Comparison of ENCODE assay signal across 2 cellular contexts in genomic region chr12:68561830-68562229, GRCh38.
TF ChIP-seq lines count a peak whose summit lies in the region.

No MANE protein-coding gene starts in this region.

TF ChIP-seq in K562, 482 proteins besides CTCF, POLR2A, EP300 and RAD21 (continues in another document):
- TF ChIP-seq E4F1 (CRISPR knock-in tag; IDR thresholded peaks at IDR 0.05; ENCODE audit: borderline replicate concordance), result no peak
- no peak for TF ChIP-seq GABPB1 (CRISPR knock-in tag; IDR thresholded peaks at IDR 0.05)
- no peak for TF ChIP-seq NCOR1 (IDR thresholded peaks at IDR 0.05)
- TF ChIP-seq POLR2G (IDR thresholded peaks at IDR 0.05; ENCODE audit: low read depth, low read length), result no peak
- TF ChIP-seq ETV1 (tag; conservative IDR thresholded peaks at IDR 0.05; ENCODE audit: low read depth), result no peak
- TF ChIP-seq ZNF586 (CRISPR knock-in tag; conservative IDR thresholded peaks at IDR 0.05), result no peak
- no peak for TF ChIP-seq ZNF354B (CRISPR knock-in tag; IDR thresholded peaks at IDR 0.05)
- TF ChIP-seq, protein P1, sequence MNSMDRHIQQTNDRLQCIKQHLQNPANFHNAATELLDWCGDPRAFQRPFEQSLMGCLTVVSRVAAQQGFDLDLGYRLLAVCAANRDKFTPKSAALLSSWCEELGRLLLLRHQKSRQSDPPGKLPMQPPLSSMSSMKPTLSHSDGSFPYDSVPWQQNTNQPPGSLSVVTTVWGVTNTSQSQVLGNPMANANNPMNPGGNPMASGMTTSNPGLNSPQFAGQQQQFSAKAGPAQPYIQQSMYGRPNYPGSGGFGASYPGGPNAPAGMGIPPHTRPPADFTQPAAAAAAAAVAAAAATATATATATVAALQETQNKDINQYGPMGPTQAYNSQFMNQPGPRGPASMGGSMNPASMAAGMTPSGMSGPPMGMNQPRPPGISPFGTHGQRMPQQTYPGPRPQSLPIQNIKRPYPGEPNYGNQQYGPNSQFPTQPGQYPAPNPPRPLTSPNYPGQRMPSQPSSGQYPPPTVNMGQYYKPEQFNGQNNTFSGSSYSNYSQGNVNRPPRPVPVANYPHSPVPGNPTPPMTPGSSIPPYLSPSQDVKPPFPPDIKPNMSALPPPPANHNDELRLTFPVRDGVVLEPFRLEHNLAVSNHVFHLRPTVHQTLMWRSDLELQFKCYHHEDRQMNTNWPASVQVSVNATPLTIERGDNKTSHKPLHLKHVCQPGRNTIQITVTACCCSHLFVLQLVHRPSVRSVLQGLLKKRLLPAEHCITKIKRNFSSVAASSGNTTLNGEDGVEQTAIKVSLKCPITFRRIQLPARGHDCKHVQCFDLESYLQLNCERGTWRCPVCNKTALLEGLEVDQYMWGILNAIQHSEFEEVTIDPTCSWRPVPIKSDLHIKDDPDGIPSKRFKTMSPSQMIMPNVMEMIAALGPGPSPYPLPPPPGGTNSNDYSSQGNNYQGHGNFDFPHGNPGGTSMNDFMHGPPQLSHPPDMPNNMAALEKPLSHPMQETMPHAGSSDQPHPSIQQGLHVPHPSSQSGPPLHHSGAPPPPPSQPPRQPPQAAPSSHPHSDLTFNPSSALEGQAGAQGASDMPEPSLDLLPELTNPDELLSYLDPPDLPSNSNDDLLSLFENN (IDR thresholded peaks at IDR 0.05; ENCODE audit: low read depth in 2 of 2, low read length in 2 of 2), result no peak
- no peak for TF ChIP-seq HOXB6 (CRISPR knock-in tag; IDR thresholded peaks at IDR 0.05; ENCODE audit: borderline replicate concordance)
- TF ChIP-seq RCOR1 (IDR thresholded peaks at IDR 0.05; ENCODE audit: borderline replicate concordance in 1 of 2, low read depth in 2 of 2, low read length in 2 of 2), result peak in 1 of 2 experiments; percentile 76; a peak in 2 of 4 replicates
- TF ChIP-seq ZNF239 (CRISPR knock-in tag; IDR thresholded peaks at IDR 0.05), result no peak
- peak; percentile 81; the same call in 1 of the 2 replicates for TF ChIP-seq HDAC2 (IDR thresholded peaks at IDR 0.05)
- TF ChIP-seq CAMTA2 (CRISPR knock-in tag; conservative IDR thresholded peaks at IDR 0.05), result no peak
- TF ChIP-seq TCF7 (IDR thresholded peaks at IDR 0.05; ENCODE audit: borderline replicate concordance), result no peak
- no peak for TF ChIP-seq ELF2 (CRISPR knock-in tag; IDR thresholded peaks at IDR 0.05)
- TF ChIP-seq, protein P2, sequence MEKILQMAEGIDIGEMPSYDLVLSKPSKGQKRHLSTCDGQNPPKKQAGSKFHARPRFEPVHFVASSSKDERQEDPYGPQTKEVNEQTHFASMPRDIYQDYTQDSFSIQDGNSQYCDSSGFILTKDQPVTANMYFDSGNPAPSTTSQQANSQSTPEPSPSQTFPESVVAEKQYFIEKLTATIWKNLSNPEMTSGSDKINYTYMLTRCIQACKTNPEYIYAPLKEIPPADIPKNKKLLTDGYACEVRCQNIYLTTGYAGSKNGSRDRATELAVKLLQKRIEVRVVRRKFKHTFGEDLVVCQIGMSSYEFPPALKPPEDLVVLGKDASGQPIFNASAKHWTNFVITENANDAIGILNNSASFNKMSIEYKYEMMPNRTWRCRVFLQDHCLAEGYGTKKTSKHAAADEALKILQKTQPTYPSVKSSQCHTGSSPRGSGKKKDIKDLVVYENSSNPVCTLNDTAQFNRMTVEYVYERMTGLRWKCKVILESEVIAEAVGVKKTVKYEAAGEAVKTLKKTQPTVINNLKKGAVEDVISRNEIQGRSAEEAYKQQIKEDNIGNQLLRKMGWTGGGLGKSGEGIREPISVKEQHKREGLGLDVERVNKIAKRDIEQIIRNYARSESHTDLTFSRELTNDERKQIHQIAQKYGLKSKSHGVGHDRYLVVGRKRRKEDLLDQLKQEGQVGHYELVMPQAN (IDR thresholded peaks at IDR 0.05; ENCODE audit: borderline replicate concordance), result no peak
- peak; percentile 70; the same call in 1 of the 2 replicates for TF ChIP-seq SMARCA5 (IDR thresholded peaks at IDR 0.05)
- TF ChIP-seq IRF2 (CRISPR knock-in tag; IDR thresholded peaks at IDR 0.05), result no peak
- no peak for TF ChIP-seq KHSRP (IDR thresholded peaks at IDR 0.05)
- no peak for TF ChIP-seq ETS1 (conservative IDR thresholded peaks at IDR 0.05; ENCODE audit: control insufficient read depth, low read depth, low read length)
- TF ChIP-seq, protein P3, sequence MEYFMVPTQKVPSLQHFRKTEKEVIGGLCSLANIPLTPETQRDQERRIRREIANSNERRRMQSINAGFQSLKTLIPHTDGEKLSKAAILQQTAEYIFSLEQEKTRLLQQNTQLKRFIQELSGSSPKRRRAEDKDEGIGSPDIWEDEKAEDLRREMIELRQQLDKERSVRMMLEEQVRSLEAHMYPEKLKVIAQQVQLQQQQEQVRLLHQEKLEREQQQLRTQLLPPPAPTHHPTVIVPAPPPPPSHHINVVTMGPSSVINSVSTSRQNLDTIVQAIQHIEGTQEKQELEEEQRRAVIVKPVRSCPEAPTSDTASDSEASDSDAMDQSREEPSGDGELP (CRISPR knock-in tag; IDR thresholded peaks at IDR 0.05; ENCODE audit: borderline replicate concordance), result no peak
- no peak for TF ChIP-seq DNMT1 (IDR thresholded peaks at IDR 0.05)

TF ChIP-seq in H1, 55 proteins besides CTCF, POLR2A, EP300 and RAD21:
- TF ChIP-seq KDM1A (IDR thresholded peaks at IDR 0.05; ENCODE audit: borderline replicate concordance, low read length) (peak; percentile 76), JUND (IDR thresholded peaks at IDR 0.05; ENCODE audit: low read length) (no peak), CBX8 (IDR thresholded peaks at IDR 0.05; ENCODE audit: borderline replicate concordance, low read depth, low read length) (no peak)
- TF ChIP-seq, protein P4, sequence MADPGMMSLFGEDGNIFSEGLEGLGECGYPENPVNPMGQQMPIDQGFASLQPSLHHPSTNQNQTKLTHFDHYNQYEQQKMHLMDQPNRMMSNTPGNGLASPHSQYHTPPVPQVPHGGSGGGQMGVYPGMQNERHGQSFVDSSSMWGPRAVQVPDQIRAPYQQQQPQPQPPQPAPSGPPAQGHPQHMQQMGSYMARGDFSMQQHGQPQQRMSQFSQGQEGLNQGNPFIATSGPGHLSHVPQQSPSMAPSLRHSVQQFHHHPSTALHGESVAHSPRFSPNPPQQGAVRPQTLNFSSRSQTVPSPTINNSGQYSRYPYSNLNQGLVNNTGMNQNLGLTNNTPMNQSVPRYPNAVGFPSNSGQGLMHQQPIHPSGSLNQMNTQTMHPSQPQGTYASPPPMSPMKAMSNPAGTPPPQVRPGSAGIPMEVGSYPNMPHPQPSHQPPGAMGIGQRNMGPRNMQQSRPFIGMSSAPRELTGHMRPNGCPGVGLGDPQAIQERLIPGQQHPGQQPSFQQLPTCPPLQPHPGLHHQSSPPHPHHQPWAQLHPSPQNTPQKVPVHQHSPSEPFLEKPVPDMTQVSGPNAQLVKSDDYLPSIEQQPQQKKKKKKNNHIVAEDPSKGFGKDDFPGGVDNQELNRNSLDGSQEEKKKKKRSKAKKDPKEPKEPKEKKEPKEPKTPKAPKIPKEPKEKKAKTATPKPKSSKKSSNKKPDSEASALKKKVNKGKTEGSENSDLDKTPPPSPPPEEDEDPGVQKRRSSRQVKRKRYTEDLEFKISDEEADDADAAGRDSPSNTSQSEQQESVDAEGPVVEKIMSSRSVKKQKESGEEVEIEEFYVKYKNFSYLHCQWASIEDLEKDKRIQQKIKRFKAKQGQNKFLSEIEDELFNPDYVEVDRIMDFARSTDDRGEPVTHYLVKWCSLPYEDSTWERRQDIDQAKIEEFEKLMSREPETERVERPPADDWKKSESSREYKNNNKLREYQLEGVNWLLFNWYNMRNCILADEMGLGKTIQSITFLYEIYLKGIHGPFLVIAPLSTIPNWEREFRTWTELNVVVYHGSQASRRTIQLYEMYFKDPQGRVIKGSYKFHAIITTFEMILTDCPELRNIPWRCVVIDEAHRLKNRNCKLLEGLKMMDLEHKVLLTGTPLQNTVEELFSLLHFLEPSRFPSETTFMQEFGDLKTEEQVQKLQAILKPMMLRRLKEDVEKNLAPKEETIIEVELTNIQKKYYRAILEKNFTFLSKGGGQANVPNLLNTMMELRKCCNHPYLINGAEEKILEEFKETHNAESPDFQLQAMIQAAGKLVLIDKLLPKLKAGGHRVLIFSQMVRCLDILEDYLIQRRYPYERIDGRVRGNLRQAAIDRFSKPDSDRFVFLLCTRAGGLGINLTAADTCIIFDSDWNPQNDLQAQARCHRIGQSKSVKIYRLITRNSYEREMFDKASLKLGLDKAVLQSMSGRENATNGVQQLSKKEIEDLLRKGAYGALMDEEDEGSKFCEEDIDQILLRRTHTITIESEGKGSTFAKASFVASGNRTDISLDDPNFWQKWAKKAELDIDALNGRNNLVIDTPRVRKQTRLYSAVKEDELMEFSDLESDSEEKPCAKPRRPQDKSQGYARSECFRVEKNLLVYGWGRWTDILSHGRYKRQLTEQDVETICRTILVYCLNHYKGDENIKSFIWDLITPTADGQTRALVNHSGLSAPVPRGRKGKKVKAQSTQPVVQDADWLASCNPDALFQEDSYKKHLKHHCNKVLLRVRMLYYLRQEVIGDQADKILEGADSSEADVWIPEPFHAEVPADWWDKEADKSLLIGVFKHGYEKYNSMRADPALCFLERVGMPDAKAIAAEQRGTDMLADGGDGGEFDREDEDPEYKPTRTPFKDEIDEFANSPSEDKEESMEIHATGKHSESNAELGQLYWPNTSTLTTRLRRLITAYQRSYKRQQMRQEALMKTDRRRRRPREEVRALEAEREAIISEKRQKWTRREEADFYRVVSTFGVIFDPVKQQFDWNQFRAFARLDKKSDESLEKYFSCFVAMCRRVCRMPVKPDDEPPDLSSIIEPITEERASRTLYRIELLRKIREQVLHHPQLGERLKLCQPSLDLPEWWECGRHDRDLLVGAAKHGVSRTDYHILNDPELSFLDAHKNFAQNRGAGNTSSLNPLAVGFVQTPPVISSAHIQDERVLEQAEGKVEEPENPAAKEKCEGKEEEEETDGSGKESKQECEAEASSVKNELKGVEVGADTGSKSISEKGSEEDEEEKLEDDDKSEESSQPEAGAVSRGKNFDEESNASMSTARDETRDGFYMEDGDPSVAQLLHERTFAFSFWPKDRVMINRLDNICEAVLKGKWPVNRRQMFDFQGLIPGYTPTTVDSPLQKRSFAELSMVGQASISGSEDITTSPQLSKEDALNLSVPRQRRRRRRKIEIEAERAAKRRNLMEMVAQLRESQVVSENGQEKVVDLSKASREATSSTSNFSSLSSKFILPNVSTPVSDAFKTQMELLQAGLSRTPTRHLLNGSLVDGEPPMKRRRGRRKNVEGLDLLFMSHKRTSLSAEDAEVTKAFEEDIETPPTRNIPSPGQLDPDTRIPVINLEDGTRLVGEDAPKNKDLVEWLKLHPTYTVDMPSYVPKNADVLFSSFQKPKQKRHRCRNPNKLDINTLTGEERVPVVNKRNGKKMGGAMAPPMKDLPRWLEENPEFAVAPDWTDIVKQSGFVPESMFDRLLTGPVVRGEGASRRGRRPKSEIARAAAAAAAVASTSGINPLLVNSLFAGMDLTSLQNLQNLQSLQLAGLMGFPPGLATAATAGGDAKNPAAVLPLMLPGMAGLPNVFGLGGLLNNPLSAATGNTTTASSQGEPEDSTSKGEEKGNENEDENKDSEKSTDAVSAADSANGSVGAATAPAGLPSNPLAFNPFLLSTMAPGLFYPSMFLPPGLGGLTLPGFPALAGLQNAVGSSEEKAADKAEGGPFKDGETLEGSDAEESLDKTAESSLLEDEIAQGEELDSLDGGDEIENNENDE (IDR thresholded peaks at IDR 0.05; ENCODE audit: insufficient replicate concordance, low read length), result no peak
